Comparison of ENCODE assay signal across 16 cellular contexts in the genomic region with DNA sequence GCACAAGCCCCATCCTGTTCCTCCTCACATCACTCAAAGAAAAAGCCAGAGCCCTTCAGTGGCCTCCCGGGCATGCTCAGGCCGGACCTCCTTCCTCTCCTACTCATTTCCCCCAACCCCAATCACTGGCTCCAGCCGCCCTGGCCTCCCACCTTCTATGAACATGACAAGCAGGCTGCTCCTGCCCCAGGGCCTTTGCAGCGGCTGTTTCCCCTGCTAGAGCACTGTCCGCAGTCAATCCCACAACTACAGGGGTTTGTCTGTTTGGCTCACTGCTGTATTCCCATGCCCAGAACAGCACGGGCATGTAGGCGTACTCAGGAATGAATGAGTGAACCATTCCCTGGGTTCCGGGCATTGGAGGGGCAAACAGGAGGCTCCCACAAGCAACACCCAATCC.
DNase-seq lines count a peak whose midpoint lies in the region; ATAC-seq and TF ChIP-seq lines count a peak whose summit lies in the region.
"Had no signal": no experiment of that assay in that cellular context is flagged by ENCODE, and none has a peak within 500 bp of the region (broad histone marks: within the 10 kb centered on the region; RNA-seq: fewer than 3 reads in every experiment).

No MANE protein-coding gene starts in this region.

- H3K27ac ChIP-seq in H9 (ENCODE audit: insufficient read length, low read depth, low read length) (no peak overlapping the region), osteoblast (ENCODE audit: low read depth, low read length) (no peak overlapping the region)
- H3K27ac ChIP-seq: KMS-11 had no signal

- no peak overlapping the region for H3K23ac ChIP-seq in H9 (ENCODE audit: insufficient read length, low read depth, low read length)

- no peak overlapping the region for H4K91ac ChIP-seq in H9 (ENCODE audit: insufficient read length, low read depth, low read length)

- no peak overlapping the region for H3K14ac ChIP-seq in H9 (ENCODE audit: insufficient read depth, low read length)

- H3K4me2 ChIP-seq in H9 (ENCODE audit: insufficient read depth, insufficient read length, low read length) (no peak overlapping the region), osteoblast (ENCODE audit: insufficient read depth, low read length) (no peak overlapping the region)
- H3K4me2 ChIP-seq: KMS-11 had no signal

- no peak overlapping the region for H2AK5ac ChIP-seq in H9 (ENCODE audit: insufficient read length, low read length)

- H3K9me3 ChIP-seq in H9 (ENCODE audit: control insufficient read depth, low read depth, low read length) (no peaks in the 10 kb centered on the region), osteoblast (ENCODE audit: low read depth, low read length) (no peaks in the 10 kb centered on the region)
- H3K9me3 ChIP-seq: BE2C, MG63 had no signal

- H3T11ph ChIP-seq in H9 (ENCODE audit: low read length), result no peak overlapping the region

- intact Hi-C loops in sciatic nerve (cut with DNase I), result no loop called here

- ATAC-seq in sciatic nerve (no peak), esophagus mucosa (no peak)
- ATAC-seq: CD8-positive, alpha-beta T cell had no signal

- no peak overlapping the region for H2BK12ac ChIP-seq in H9 (ENCODE audit: insufficient read length, low read depth, low read length)

- no peak overlapping the region for H2BK20ac ChIP-seq in H9 (ENCODE audit: low read depth, low read length, poor library complexity, severe bottlenecking)

- no CpG with 5 or more reads among the region's 8 CpGs for WGBS in H9 (ENCODE audit: extremely low coverage, insufficient read length, low lambda C conversion rate)

- H2BK15ac ChIP-seq in H9 (ENCODE audit: low read depth, low read length), result no peak overlapping the region

- POLR2A ChIA-PET in activated CD4-positive, alpha-beta memory T cell treated with anti-CD3 and anti-CD28 coated beads, Interleukin-2, amount 10 ng/mL, durations not matched to agents 7 days and 5 days (lab: Charles Lee), result no interaction called here

- no peaks in the 10 kb centered on the region for H3K36me3 ChIP-seq in osteoblast (ENCODE audit: insufficient read depth, low read length)
- H3K36me3 ChIP-seq: BE2C, MG63 had no signal

- H4K8ac ChIP-seq in H9 (replicated peaks; ENCODE audit: insufficient read length, low read depth, low read length), result no peak overlapping the region

- H3K79me1 ChIP-seq in H9 (ENCODE audit: insufficient read depth, low read depth, low read length, poor library complexity, severe bottlenecking), result no peaks in the 10 kb centered on the region

- H2BK5ac ChIP-seq in H9 (ENCODE audit: insufficient read length, low read length), result no peak overlapping the region

- no peak overlapping the region for H3K4me3 ChIP-seq in osteoblast (ENCODE audit: insufficient read depth, low read length)
- H3K4me3 ChIP-seq: MG63 had no signal

- H3K4me1 ChIP-seq in H9 (ENCODE audit: insufficient read depth, low read length) (peaks cover 7% of the 10 kb centered on the region), osteoblast (ENCODE audit: insufficient read depth, low read length) (no peaks in the 10 kb centered on the region)

- no peaks in the 10 kb centered on the region; the same call in 1 of the 2 replicates for H3K27me3 ChIP-seq in H9 (ENCODE audit: insufficient read depth, low read length)
- peaks cover 48% of the 10 kb centered on the region for H3K27me3 ChIP-seq in osteoblast (ENCODE audit: insufficient read depth, low read length)
- H3K27me3 ChIP-seq: BE2C had no signal

- H2AFZ ChIP-seq in H9 (ENCODE audit: low read length), result no peak overlapping the region
- no peak overlapping the region for H2AFZ ChIP-seq in osteoblast (ENCODE audit: low read length)

- no peak overlapping the region for H3K18ac ChIP-seq in H9 (ENCODE audit: insufficient read length, low read depth, low read length)

- H3K4me1 Mint-ChIP-seq in H9, result peaks cover 26 to 46% of the 10 kb centered on the region in 2 experiments
- H3K4me1 Mint-ChIP-seq in activated CD4-positive, alpha-beta memory T cell treated with anti-CD3 and anti-CD28 coated beads, Interleukin-2, amount 10 ng/mL, durations not matched to agents 7 days and 5 days, result no peaks in the 10 kb centered on the region

- no peak overlapping the region for H3K4ac ChIP-seq in H9 (ENCODE audit: low read depth, low read length)

- no peaks in the 10 kb centered on the region; a peak in 1 of 5 replicates for H3K9me3 Mint-ChIP-seq in H9
- no peaks in the 10 kb centered on the region for H3K9me3 Mint-ChIP-seq in activated CD4-positive, alpha-beta memory T cell treated with anti-CD3 and anti-CD28 coated beads, Interleukin-2, amount 10 ng/mL, durations not matched to agents 7 days and 5 days
- H3K9me3 Mint-ChIP-seq: CD8-positive, alpha-beta T cell had no signal

- H4K5ac ChIP-seq in H9 (ENCODE audit: insufficient read length, low read depth, low read length), result no peak overlapping the region

- peak overlapping the region in 2 of 3 experiments; percentile 56 to 84; a peak in 3 of 7 replicates for H3K27ac Mint-ChIP-seq in H9
- H3K27ac Mint-ChIP-seq in activated CD4-positive, alpha-beta memory T cell treated with anti-CD3 and anti-CD28 coated beads, Interleukin-2, amount 10 ng/mL, durations not matched to agents 7 days and 5 days, result no peak overlapping the region
- H3K27ac Mint-ChIP-seq: CD8-positive, alpha-beta T cell had no signal

- no peaks in the 10 kb centered on the region for H3K36me3 Mint-ChIP-seq in H9 (ENCODE audit: insufficient read depth in 1 of 3, low read depth in 3 of 3)
- no peaks in the 10 kb centered on the region for H3K36me3 Mint-ChIP-seq in activated CD4-positive, alpha-beta memory T cell treated with anti-CD3 and anti-CD28 coated beads, Interleukin-2, amount 10 ng/mL, durations not matched to agents 7 days and 5 days (ENCODE audit: low read depth)
- H3K36me3 Mint-ChIP-seq: CD8-positive, alpha-beta T cell had no signal

- H3K79me2 ChIP-seq in H9 (ENCODE audit: insufficient read depth, low read length), result no peaks in the 10 kb centered on the region
- no peaks in the 10 kb centered on the region for H3K79me2 ChIP-seq in osteoblast (ENCODE audit: insufficient read depth, low read length)

- DNase-seq in H9 (peak; percentile 19), mesenteric fat pad (ENCODE audit: low spot score) (peak; percentile 82), sciatic nerve (ENCODE audit: low spot score) (peak; percentile 19), DMS153 (lab: John Stamatoyannopoulos, UW) (no peak), osteoblast (ENCODE audit: insufficient read length, low spot score, missing footprints) (no peak)
- peak; percentile 5 for DNase-seq in activated CD4-positive, alpha-beta memory T cell treated with anti-CD3 and anti-CD28 coated beads, Interleukin-2, amount 10 ng/mL, durations not matched to agents 7 days and 5 days
- DNase-seq: BE2C, GOT3, MG63, NCI-H1105, NCI-H187, NCI-H2171, SHP77 treated with DMSO at 0.1 percent for 48 hours had no signal

- H3K27me3 Mint-ChIP-seq in H9 (ENCODE audit: low read depth), result peaks cover 15% of the 10 kb centered on the region
- H3K27me3 Mint-ChIP-seq in activated CD4-positive, alpha-beta memory T cell treated with anti-CD3 and anti-CD28 coated beads, Interleukin-2, amount 10 ng/mL, durations not matched to agents 7 days and 5 days, result peaks cover 21% of the 10 kb centered on the region

- no peak overlapping the region for H3K9ac ChIP-seq in H9 (ENCODE audit: extremely low read depth, insufficient read length, low read length)
- H3K9ac ChIP-seq: KMS-11 had no signal

- no peaks in the 10 kb centered on the region for H4K20me1 ChIP-seq in H9 (ENCODE audit: control insufficient read depth, insufficient read depth, insufficient read length)
- H4K20me1 ChIP-seq in osteoblast (ENCODE audit: insufficient read depth, low read length), result no peaks in the 10 kb centered on the region

- no peak overlapping the region for H2BK120ac ChIP-seq in H9 (ENCODE audit: low read depth, low read length, poor library complexity, severe bottlenecking)

- no peak for TF ChIP-seq CTCF in H9 (conservative IDR thresholded peaks at IDR 0.05)
- no peak for TF ChIP-seq CTCF in osteoblast (IDR thresholded peaks at IDR 0.05; ENCODE audit: extremely low read depth, low read depth, low read length)

- no peaks in the 10 kb centered on the region for H3K23me2 ChIP-seq in H9 (ENCODE audit: insufficient read length, low read depth, low read length, poor library complexity, severe bottlenecking)

- H3K56ac ChIP-seq in H9 (ENCODE audit: insufficient read length, low read depth, low read length), result no peak overlapping the region

- CTCF ChIA-PET in activated CD4-positive, alpha-beta memory T cell treated with anti-CD3 and anti-CD28 coated beads, Interleukin-2, amount 10 ng/mL, durations not matched to agents 7 days and 5 days (lab: Charles Lee), result no interaction called here

- H3K4me3 Mint-ChIP-seq in H9, result no peak overlapping the region
- no peak overlapping the region for H3K4me3 Mint-ChIP-seq in activated CD4-positive, alpha-beta memory T cell treated with anti-CD3 and anti-CD28 coated beads, Interleukin-2, amount 10 ng/mL, durations not matched to agents 7 days and 5 days
- H3K4me3 Mint-ChIP-seq: CD8-positive, alpha-beta T cell had no signal

Comparison
In these comparisons a context has a peak if more than half of its experiments do, and no peak if none do; other contexts are left out.
1. DNase-seq: peak in H9 (single experiment), activated CD4-positive, alpha-beta memory T cell treated with anti-CD3 and anti-CD28 coated beads, Interleukin-2, amount 10 ng/mL, durations not matched to agents 7 days and 5 days (single experiment), mesenteric fat pad (single experiment) and sciatic nerve (single experiment); none in DMS153 (single experiment) and osteoblast (single experiment).